In genomic region chr14:102982852-102983470, GRCh38 we compare ENCODE assay signal across 22 cellular contexts.
DNase-seq lines count a peak whose midpoint lies in the region; ATAC-seq and TF ChIP-seq lines count a peak whose summit lies in the region.
"Had no signal": no experiment of that assay in that cellular context is flagged by ENCODE, and none has a peak within 500 bp of the region (broad histone marks: within the 10 kb centered on the region; RNA-seq: fewer than 3 reads in every experiment).

No MANE protein-coding gene starts in this region.

- no peaks in the 10 kb centered on the region for H3K4me1 ChIP-seq in DOHH2 (ENCODE audit: control insufficient read depth, low read length)
- H3K4me1 ChIP-seq in IMR-90 (ENCODE audit: control insufficient read depth, insufficient read depth, low read length): peaks cover 10% of the 10 kb centered on the region
- H3K4me1 ChIP-seq: lower lobe of right lung, pancreas, right lobe of liver had no signal

- H3K36me3 ChIP-seq in DOHH2 (ENCODE audit: control insufficient read depth, low read length): no peaks in the 10 kb centered on the region
- peaks cover 58% of the 10 kb centered on the region for H3K36me3 ChIP-seq in IMR-90 (ENCODE audit: control insufficient read depth, insufficient read depth, low read length)
- H3K36me3 ChIP-seq in MG63: peaks cover 22% of the 10 kb centered on the region

- no TSS peak for BruUV-seq in IMR-90 (replicated peaks; lab: Mats Ljungman, UMichigan)

- H3K27ac Mint-ChIP-seq in WTC11: peak overlapping the region; percentile 22; the same call in 1 of the 2 replicates
- H3K27ac Mint-ChIP-seq: activated B cell treated with CpG ODN at 0.5 μM for 24 hours; activated CD8-positive, alpha-beta T cell treated with anti-CD3 and anti-CD28 coated beads, Interleukin-2, amount 10 ng/mL, durations not matched to agents 7 days and 5 days; activated naive CD4-positive, alpha-beta T cell treated with anti-CD3 and anti-CD28 coated beads, Interleukin-2, amount 10 ng/mL, durations not matched to agents 7 days and 5 days; stimulated activated naive CD8-positive, alpha-beta T cell treated with anti-CD3 and anti-CD28 coated beads, Interleukin-15, Interleukin-2, amounts not matched to agents 100 ng/mL and 50 ng/mL, for 24 hours; T-helper 17 cell had no signal

- H2BK20ac ChIP-seq in IMR-90 (ENCODE audit: low read depth, low read length): no peak overlapping the region

- H3K4me3 ChIP-seq in DOHH2 (ENCODE audit: low read length) (no peak overlapping the region), IMR-90 (ENCODE audit: insufficient read depth, low read depth, low read length) (no peak overlapping the region), MG63 (no peak overlapping the region)
- H3K4me3 ChIP-seq: lower lobe of right lung, pancreas, right lobe of liver, tibial nerve had no signal

- H2AFZ ChIP-seq in IMR-90 (replicated peaks; ENCODE audit: low read length, poor library complexity): peak overlapping the region; percentile 21

- intact Hi-C loops in IMR-90 (cut with micrococcal nuclease): no loop called here

- H3K27me3 Mint-ChIP-seq in WTC11 (ENCODE audit: low read depth): no peaks in the 10 kb centered on the region
- H3K27me3 Mint-ChIP-seq: activated B cell treated with CpG ODN at 0.5 μM for 24 hours; stimulated activated naive CD8-positive, alpha-beta T cell treated with anti-CD3 and anti-CD28 coated beads, Interleukin-15, Interleukin-2, amounts not matched to agents 100 ng/mL and 50 ng/mL, for 24 hours; T-helper 17 cell had no signal

- no peaks in the 10 kb centered on the region for H3K79me2 ChIP-seq in DOHH2 (ENCODE audit: control insufficient read depth, low read length)

- H3K4ac ChIP-seq in IMR-90 (ENCODE audit: low read depth, low read length): no peak overlapping the region

- H3K9me3 ChIP-seq in DOHH2 (ENCODE audit: control insufficient read depth, insufficient read depth, low read length) (0 out of 2 replicates have a peak, but pooled peaks cover 9% of the 10 kb centered on the region), IMR-90 (ENCODE audit: control insufficient read depth, insufficient read depth, low read length) (peaks cover 3% of the 10 kb centered on the region), MG63 (0 out of 2 replicates have a peak, but pooled peaks cover 3% of the 10 kb centered on the region)
- H3K9me3 ChIP-seq: pancreas, right lobe of liver had no signal

- no peaks in the 10 kb centered on the region for H3K27me3 ChIP-seq in DOHH2 (ENCODE audit: control insufficient read depth, low read length)
- H3K27me3 ChIP-seq in IMR-90 (ENCODE audit: control insufficient read depth, insufficient read depth, low read length): no peaks in the 10 kb centered on the region
- no peaks in the 10 kb centered on the region for H3K27me3 ChIP-seq in MG63
- H3K27me3 ChIP-seq: pancreas, right lobe of liver, tibial nerve had no signal

- 100% methylated on average over 2 of the region's 15 CpGs; no CpG with 5 or more reads in 1 of the 2 experiments for WGBS in IMR-90 (ENCODE audit: extremely low coverage in 2 of 2, insufficient read length in 1 of 2), 2 experiments

- peaks cover 65% of the 10 kb centered on the region for H3K36me3 Mint-ChIP-seq in WTC11
- H3K36me3 Mint-ChIP-seq: activated naive CD4-positive, alpha-beta T cell treated with anti-CD3 and anti-CD28 coated beads, Interleukin-2, amount 10 ng/mL, durations not matched to agents 7 days and 5 days had no signal

- H4K5ac ChIP-seq in IMR-90 (ENCODE audit: low read depth, low read length): no peak overlapping the region

- no peak overlapping the region for H3K18ac ChIP-seq in IMR-90 (ENCODE audit: low read depth, low read length)

- no peak overlapping the region for H3K14ac ChIP-seq in IMR-90 (replicated peaks; ENCODE audit: low read depth, low read length)

- H4K91ac ChIP-seq in IMR-90 (ENCODE audit: insufficient read depth, low read depth, low read length): no peak overlapping the region

- dilution Hi-C loops in IMR-90 (cut with HindIII; ENCODE audit: low sequenced_read_pairs, unreplicated experiment): no loop called here

- POLR2A ChIA-PET in IMR-90 (lab: Charles Lee; ENCODE audit: unreplicated experiment) (no interaction called here), WTC11 (lab: Charles Lee) (no interaction called here)

- H3K56ac ChIP-seq in IMR-90 (ENCODE audit: extremely low read depth, insufficient read depth, low read length): no peak overlapping the region

- no peak overlapping the region for H2AK5ac ChIP-seq in IMR-90 (ENCODE audit: low read depth, low read length)

- no peak for ATAC-seq in IMR-90 (ENCODE audit: low read depth)
- peak; percentile 32 for ATAC-seq in WTC11
- ATAC-seq: activated CD8-positive, alpha-beta T cell treated with anti-CD3 and anti-CD28 coated beads, Interleukin-2, amount 10 ng/mL, durations not matched to agents 7 days and 5 days; activated T-cell treated with anti-CD3 and anti-CD28 coated beads, Interleukin-2, amount 50 U/mL, for 4 hours; lower lobe of right lung; pancreas; T-helper 17 cell had no signal

- no peak overlapping the region for H2AK9ac ChIP-seq in IMR-90 (replicated peaks; ENCODE audit: low read depth, low read length, poor library complexity)

- H3K9me3 Mint-ChIP-seq in WTC11: peaks cover 8% of the 10 kb centered on the region

- CTCF ChIA-PET in IMR-90 (lab: Yijun Ruan, JAX): interaction anchor here (1.3 kb wide), 1 partner anchor 15 kb away, joined by 3 read pairs; no protein-coding TSS in a partner anchor
- CTCF ChIA-PET in WTC11 (lab: Charles Lee): no interaction called here

- TF ChIP-seq RAD21 in IMR-90 (IDR thresholded peaks at IDR 0.05; ENCODE audit: low read length): no peak

- no peak for TF ChIP-seq POLR2A in IMR-90 (IDR thresholded peaks at IDR 0.05; ENCODE audit: low read depth, low read length)

- TF ChIP-seq CTCF in DOHH2 (IDR thresholded peaks at IDR 0.05; ENCODE audit: low read depth, low read length, poor library complexity, severe bottlenecking) (peak; percentile 44), IMR-90 (conservative IDR thresholded peaks at IDR 0.05; ENCODE audit: low read depth, low read length) (no peak), WTC11 (IDR thresholded peaks at IDR 0.05) (no peak)

- in situ Hi-C loops in IMR-90 (cut with MboI; ENCODE audit: low sequenced_read_pairs): no loop called here
- in situ Hi-C loops in ACHN (cut with HindIII; ENCODE audit: low pct_ligation_motif_present, low pct_unique_long_range_greater_than_20kb, low sequenced_read_pairs): no loop called here

- H2BK120ac ChIP-seq in IMR-90 (ENCODE audit: low read depth, low read length): no peak overlapping the region

- H3K4me2 ChIP-seq in DOHH2 (ENCODE audit: low read length) (no peak overlapping the region), IMR-90 (ENCODE audit: low read depth, low read length) (no peak overlapping the region)

- no peak overlapping the region for H3K9ac ChIP-seq in IMR-90 (ENCODE audit: low read depth, low read length)

- H3K79me1 ChIP-seq in IMR-90 (ENCODE audit: low read depth in 1 of 2, low read length in 2 of 2): peaks cover 15 to 61% of the 10 kb centered on the region in 2 experiments

- H3K4me1 Mint-ChIP-seq in WTC11: 0 out of 2 replicates have a peak, but pooled peaks cover 4% of the 10 kb centered on the region
- H3K4me1 Mint-ChIP-seq: activated naive CD4-positive, alpha-beta T cell treated with anti-CD3 and anti-CD28 coated beads, Interleukin-2, amount 10 ng/mL, durations not matched to agents 7 days and 5 days; T-helper 17 cell had no signal

- H4K8ac ChIP-seq in IMR-90 (ENCODE audit: low read depth in 2 of 2, low read length in 2 of 2): no peak overlapping the region

- no peak overlapping the region for H3K27ac ChIP-seq in DOHH2 (ENCODE audit: low read depth, low read length)
- H3K27ac ChIP-seq in IMR-90 (ENCODE audit: insufficient read depth, low read length): no peak overlapping the region
- H3K27ac ChIP-seq: lower lobe of right lung, pancreas, right lobe of liver, tibial nerve had no signal

- H3K23ac ChIP-seq in IMR-90 (ENCODE audit: low read depth, low read length): no peak overlapping the region

- no peak overlapping the region for H2BK5ac ChIP-seq in IMR-90 (ENCODE audit: low read depth, low read length, poor library complexity, severe bottlenecking)

- H4K20me1 ChIP-seq in DOHH2 (ENCODE audit: control insufficient read depth, insufficient read depth, low read depth, low read length): no peaks in the 10 kb centered on the region
- H4K20me1 ChIP-seq in IMR-90 (ENCODE audit: insufficient read depth, low read length): peaks cover 26% of the 10 kb centered on the region

- H3F3A ChIP-seq in DOHH2 (ENCODE audit: control insufficient read depth, insufficient read depth): no peaks in the 10 kb centered on the region

- no peak for DNase-seq in IMR-90
- DNase-seq in WTC11 (ENCODE audit: low spot score): no peak
- DNase-seq in medulla oblongata (ENCODE audit: extremely low spot score): peak; percentile 27
- no peak for DNase-seq in ACHN
- DNase-seq in NCI-H146 (lab: John Stamatoyannopoulos, UW): no peak
- no peak for DNase-seq in MG63
- DNase-seq in SK-N-DZ (ENCODE audit: low spot score): no peak
- DNase-seq: activated B cell treated with CpG ODN at 0.5 μM for 24 hours; activated CD8-positive, alpha-beta T cell treated with anti-CD3 and anti-CD28 coated beads, Interleukin-2, amount 10 ng/mL, durations not matched to agents 7 days and 5 days; activated naive CD4-positive, alpha-beta T cell treated with anti-CD3 and anti-CD28 coated beads, Interleukin-2, amount 10 ng/mL, durations not matched to agents 7 days and 5 days; activated T-cell treated with anti-CD3 and anti-CD28 coated beads, Interleukin-2, amount 50 U/mL, for 4 hours; EL; lower lobe of right lung; NCI-H1694; NCI-H226; right lobe of liver; SIG-M5; T-helper 17 cell had no signal

- peaks cover 11% of the 10 kb centered on the region for H3K9me1 ChIP-seq in IMR-90 (ENCODE audit: insufficient read depth, low read length)

- no peak overlapping the region for H3K4me3 Mint-ChIP-seq in WTC11
- H3K4me3 Mint-ChIP-seq: activated B cell treated with CpG ODN at 0.5 μM for 24 hours; activated CD8-positive, alpha-beta T cell treated with anti-CD3 and anti-CD28 coated beads, Interleukin-2, amount 10 ng/mL, durations not matched to agents 7 days and 5 days; activated naive CD4-positive, alpha-beta T cell treated with anti-CD3 and anti-CD28 coated beads, Interleukin-2, amount 10 ng/mL, durations not matched to agents 7 days and 5 days; activated T-cell treated with anti-CD3 and anti-CD28 coated beads, Interleukin-2, amount 50 U/mL, for 4 hours; stimulated activated naive CD8-positive, alpha-beta T cell treated with anti-CD3 and anti-CD28 coated beads, Interleukin-15, Interleukin-2, amounts not matched to agents 100 ng/mL and 50 ng/mL, for 24 hours; T-helper 17 cell had no signal

- H3K9me2 ChIP-seq in DOHH2 (replicated peaks; ENCODE audit: control insufficient read depth, low read length): no peaks in the 10 kb centered on the region

- no peak overlapping the region for H2BK15ac ChIP-seq in IMR-90 (ENCODE audit: low read depth, low read length)
